In genomic region chr2:232890896-232891601, GRCh38 we compare ENCODE assay signal across 7 cellular contexts. TPM values are rescaled to one million over a fixed set of nuclear protein-coding genes. Genes with fewer than 3 reads are reported as not detected.
A peak's percentile ranks its signal among the peaks of the same experiment; 100 is the strongest.
DNase-seq lines count a peak whose midpoint lies in the region; ATAC-seq lines count a peak whose summit lies in the region.

No MANE protein-coding gene starts in this region.

- no peaks in the 10 kb centered on the region for H3K36me3 ChIP-seq in HUES64 (ENCODE audit: insufficient read depth, low read length)

- 39% methylated on average over 23 of the region's 23 CpGs for WGBS in HUES64

- no peak overlapping the region for H3K9ac ChIP-seq in HUES64 (ENCODE audit: low read depth, low read length)

- DNase-seq in SK-N-DZ (ENCODE audit: low spot score): peak; percentile 38
- no peak for DNase-seq in left cardiac atrium
- DNase-seq in stimulated activated CD8-positive, alpha-beta memory T cell treated with anti-CD3 and anti-CD28 coated beads, Interleukin-4, amount 100 ng/mL, for 48 hours: peak; percentile 23
- DNase-seq in LoVo (ENCODE audit: low spot score): no peak
- DNase-seq in SKM-1 (lab: John Stamatoyannopoulos, UW; ENCODE audit: unreplicated experiment): no peak
- DNase-seq in SW 1271 (lab: John Stamatoyannopoulos, UW): no peak

- H3K9me3 ChIP-seq in HUES64 (ENCODE audit: insufficient read depth, low read depth, low read length): no peaks in the 10 kb centered on the region

- peaks cover 9% of the 10 kb centered on the region; the same call in 1 of the 2 replicates for H3K4me1 ChIP-seq in HUES64 (ENCODE audit: insufficient read depth, low read length)

- ATAC-seq in left cardiac atrium: peak; percentile 57 to 63

- H3K27me3 ChIP-seq in HUES64 (ENCODE audit: insufficient read depth, low read length): no peaks in the 10 kb centered on the region

- intact Hi-C loops in left cardiac atrium (cut with DNase I): no loop called here

- H3K27ac ChIP-seq in HUES64 (ENCODE audit: low read depth, low read length): no peak overlapping the region

- peak overlapping the region; percentile 12; the same call in 1 of the 2 replicates for H3K4me3 ChIP-seq in HUES64 (ENCODE audit: low read length)

RNA-seq across cellular contexts. Expression of gene SNORC, which starts 21.0 kb away (rescaled TPM):
- 0.90 TPM for polyA plus RNA-seq in HUES64 (2013, experiment 1 of 2)
- 0.51 TPM for polyA plus RNA-seq in HUES64 (2013, experiment 2 of 2)
- polyA plus RNA-seq in SK-N-DZ (2014; cell fraction: cytosol; rRNA removed): 0.02 and 0.09 TPM in 2 replicates
- polyA plus RNA-seq in SK-N-DZ (2014; cell fraction: nucleus; rRNA removed): 1.9 and 2.5 TPM in 2 replicates
- total RNA-seq in left cardiac atrium: 1 to 10 TPM in 1 of 2 donors, under 1 TPM in 1; 0.77 to 1.2 TPM

Comparison
In these comparisons a context has a peak if more than half of its experiments do, and no peak if none do; other contexts are left out.
1. DNase-seq: peak in SK-N-DZ (single experiment) and stimulated activated CD8-positive, alpha-beta memory T cell treated with anti-CD3 and anti-CD28 coated beads, Interleukin-4, amount 100 ng/mL, for 48 hours (single experiment); none in left cardiac atrium (single experiment), LoVo (single experiment), SKM-1 (single experiment) and SW 1271 (0 of 2).